26 cellular contexts compared by ENCODE assay signal in the genomic region with DNA sequence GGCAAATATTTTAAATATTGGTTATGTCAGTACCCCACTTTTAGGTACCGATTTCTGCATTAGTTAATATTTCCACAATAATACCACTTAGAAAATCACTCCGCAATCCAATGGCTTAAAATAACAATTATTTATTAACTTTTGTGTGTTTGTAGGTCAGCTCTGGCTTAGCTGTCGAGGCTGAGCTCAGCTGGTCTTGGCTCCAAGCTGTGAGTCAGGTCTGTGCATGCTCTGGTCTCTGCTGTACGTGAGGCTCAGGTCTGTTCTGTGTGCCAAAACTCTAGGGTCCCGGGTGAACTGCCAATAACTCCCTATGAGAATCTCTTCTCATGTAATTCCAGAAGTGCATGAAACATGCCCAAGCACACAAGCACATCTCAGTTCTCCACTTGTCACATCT.
DNase-seq lines count a peak whose midpoint lies in the region; ATAC-seq and TF ChIP-seq lines count a peak whose summit lies in the region.
"Had no signal": no experiment of that assay in that cellular context is flagged by ENCODE, and none has a peak within 500 bp of the region (broad histone marks: within the 10 kb centered on the region; RNA-seq: fewer than 3 reads in every experiment).

No MANE protein-coding gene starts in this region.

- peaks cover 14% of the 10 kb centered on the region for H3K4me1 ChIP-seq in foreskin keratinocyte
- H3K4me1 ChIP-seq in rectal smooth muscle tissue (ENCODE audit: control insufficient read depth, insufficient read depth, low read length), result peaks cover 16% of the 10 kb centered on the region
- H3K4me1 ChIP-seq: adrenal gland had no signal

- CTCF ChIA-PET in GM10248 (lab: Yijun Ruan, JAX), result no interaction called here

- intact Hi-C loops in left ventricle myocardium superior (cut with micrococcal nuclease), result no loop called here

- H3K27me3 ChIP-seq in foreskin keratinocyte, result no peaks in the 10 kb centered on the region
- no peaks in the 10 kb centered on the region for H3K27me3 ChIP-seq in rectal smooth muscle tissue (ENCODE audit: control insufficient read depth, insufficient read depth, low read length)
- H3K27me3 ChIP-seq: adrenal gland; BLaER1 treated with 17β-estradiol and CSF1 and Interleukin-3, amounts not matched to agents 10 nM and 100 nM; cardiac muscle cell; SJCRH30 had no signal

- ATAC-seq in foreskin keratinocyte (peak; percentile 64), left ventricle myocardium superior (no peak), HG02763 (IDR thresholded peaks at IDR 0.05; ENCODE audit: unreplicated experiment) (no peak)

- no peaks in the 10 kb centered on the region for H3K36me3 ChIP-seq in rectal smooth muscle tissue (ENCODE audit: control insufficient read depth, insufficient read depth, low read length)
- H3K36me3 ChIP-seq: adrenal gland; BLaER1 treated with 17β-estradiol and CSF1 and Interleukin-3, amounts not matched to agents 10 nM and 100 nM; cardiac muscle cell; SJCRH30 had no signal

- peak; percentile 40 for DNase-seq in HK-2 (ENCODE audit: unreplicated experiment)
- DNase-seq in astrocyte of the hippocampus (ENCODE audit: low read depth, low spot score), result peak; percentile 22
- DNase-seq in foreskin keratinocyte, result peak in 1 of 2 donors; percentile 29
- DNase-seq in left ventricle myocardium superior, result no peak
- no peak for DNase-seq in DMS79 (lab: John Stamatoyannopoulos, UW)
- no peak for DNase-seq in GM10248 (ENCODE audit: extremely low spot score)
- DNase-seq: activated CD8-positive, alpha-beta memory T cell treated with anti-CD3 and anti-CD28 coated beads for 24 hours; activated naive CD4-positive, alpha-beta T cell; activated T-cell treated with anti-CD3 and anti-CD28 coated beads, Interleukin-2, amount 50 U/mL, for 24 hours; adrenal gland; cortex of kidney; glutamatergic neuron; KBM-7; mesendoderm; MM.1S; naive B cell; NCI-H1417; NCI-H526; retina; SJCRH30; stimulated activated CD4-positive, alpha-beta T cell treated with anti-CD3 and anti-CD28 coated beads, Interleukin-4, amount 100 ng/mL, for 24 hours; stimulated activated naive CD4-positive, alpha-beta T cell had no signal

- no peak overlapping the region for H3K9ac ChIP-seq in rectal smooth muscle tissue (ENCODE audit: low read length)
- H3K9ac ChIP-seq: BLaER1 treated with 17β-estradiol and CSF1 and Interleukin-3, amounts not matched to agents 10 nM and 100 nM had no signal

- H3K27ac ChIP-seq in foreskin keratinocyte (no peak overlapping the region), rectal smooth muscle tissue (ENCODE audit: low read depth, low read length) (peak overlapping the region; percentile 15)
- H3K27ac ChIP-seq: adrenal gland; BLaER1 treated with 17β-estradiol and CSF1 and Interleukin-3, amounts not matched to agents 10 nM and 100 nM; cardiac muscle cell; SJCRH30 had no signal

- TF ChIP-seq CTCF in foreskin keratinocyte (conservative IDR thresholded peaks at IDR 0.05), result no peak
- no peak for TF ChIP-seq CTCF in GM10248 (IDR thresholded peaks at IDR 0.05; ENCODE audit: control extremely low read depth, extremely low read depth, low read depth, missing control alignments)

- POLR2A ChIA-PET in GM10248 (lab: Yijun Ruan, JAX), result no interaction called here

- H3K4me3 ChIP-seq in rectal smooth muscle tissue (ENCODE audit: low read length), result no peak overlapping the region
- H3K4me3 ChIP-seq: adrenal gland; BLaER1 treated with 17β-estradiol and CSF1 and Interleukin-3, amounts not matched to agents 10 nM and 100 nM; cardiac muscle cell; SJCRH30 had no signal

Comparison
In these comparisons a context has a peak if more than half of its experiments do, and no peak if none do; other contexts are left out.
1. DNase-seq: peak in HK-2 (single experiment) and astrocyte of the hippocampus (single experiment); none in left ventricle myocardium superior (single experiment), DMS79 (single experiment) and GM10248 (single experiment).